In genomic region chr9:133926165-133926856, GRCh38 we compare ENCODE assay signal across 19 cellular contexts.
"Had no signal": no experiment of that assay in that cellular context is flagged by ENCODE, and none has a peak within 500 bp of the region (broad histone marks: within the 10 kb centered on the region; RNA-seq: fewer than 3 reads in every experiment).

No MANE protein-coding gene starts in this region.

- H3K27me3 ChIP-seq: esophagus squamous epithelium, neural progenitor cell had no signal

- FAIRE-seq: TTC549 had no signal

- H3K36me3 ChIP-seq: esophagus squamous epithelium, neural progenitor cell, thoracic aorta had no signal

- H3K4me3 ChIP-seq: esophagus squamous epithelium, mucosa of descending colon, neural progenitor cell, psoas muscle, skin epidermis, thoracic aorta had no signal

- DNase-seq: activated CD4-positive, alpha-beta memory T cell treated with anti-CD3 and anti-CD28 coated beads, Interleukin-2, amount 10 ng/mL, durations not matched to agents 7 days and 5 days; activated CD4-positive, alpha-beta T cell treated with anti-CD3 and anti-CD28 coated beads for 48 hours; activated CD4-positive, CD25-positive, alpha-beta regulatory T cell; activated CD8-positive, alpha-beta memory T cell treated with anti-CD3 and anti-CD28 coated beads, Interleukin-2, amount 10 ng/mL, durations not matched to agents 7 days and 5 days; activated naive CD8-positive, alpha-beta T cell treated with anti-CD3 and anti-CD28 coated beads for 36 hours; amniotic stem cell; dermis blood vessel endothelial cell; effector memory CD4-positive, alpha-beta T cell; esophagus squamous epithelium; mesenchymal stem cell; mucosa of descending colon; naive thymus-derived CD4-positive, alpha-beta T cell; psoas muscle had no signal

- H3K27me3 Mint-ChIP-seq: activated CD4-positive, alpha-beta memory T cell treated with anti-CD3 and anti-CD28 coated beads, Interleukin-2, amount 10 ng/mL, durations not matched to agents 7 days and 5 days; activated CD8-positive, alpha-beta memory T cell treated with anti-CD3 and anti-CD28 coated beads, Interleukin-2, amount 10 ng/mL, durations not matched to agents 7 days and 5 days; activated naive CD8-positive, alpha-beta T cell treated with anti-CD3 and anti-CD28 coated beads for 36 hours; naive thymus-derived CD4-positive, alpha-beta T cell had no signal

- H2AFZ ChIP-seq: neural progenitor cell had no signal

- H3K4me2 ChIP-seq: neural progenitor cell had no signal

- H3K4me3 Mint-ChIP-seq: activated CD4-positive, alpha-beta memory T cell treated with anti-CD3 and anti-CD28 coated beads, Interleukin-2, amount 10 ng/mL, durations not matched to agents 7 days and 5 days; activated CD8-positive, alpha-beta memory T cell treated with anti-CD3 and anti-CD28 coated beads, Interleukin-2, amount 10 ng/mL, durations not matched to agents 7 days and 5 days; activated naive CD8-positive, alpha-beta T cell treated with anti-CD3 and anti-CD28 coated beads for 36 hours; naive thymus-derived CD4-positive, alpha-beta T cell; neural progenitor cell; T-helper 2 cell treated with Interferon-gamma antibody and Interleukin-4, amounts not matched to agents 5 μg/mL and 100 μg/mL, for 36 hours had no signal

- ATAC-seq: activated CD8-positive, alpha-beta memory T cell treated with anti-CD3 and anti-CD28 coated beads, Interleukin-2, amount 10 ng/mL, durations not matched to agents 7 days and 5 days; mucosa of descending colon; naive thymus-derived CD4-positive, alpha-beta T cell; psoas muscle; right cardiac atrium had no signal

- H3K27ac Mint-ChIP-seq: activated CD4-positive, alpha-beta memory T cell treated with anti-CD3 and anti-CD28 coated beads, Interleukin-2, amount 10 ng/mL, durations not matched to agents 7 days and 5 days; activated CD8-positive, alpha-beta memory T cell treated with anti-CD3 and anti-CD28 coated beads, Interleukin-2, amount 10 ng/mL, durations not matched to agents 7 days and 5 days; activated naive CD8-positive, alpha-beta T cell treated with anti-CD3 and anti-CD28 coated beads for 36 hours; T-helper 2 cell treated with Interferon-gamma antibody and Interleukin-4, amounts not matched to agents 5 μg/mL and 100 μg/mL, for 36 hours had no signal

- H3K9me3 ChIP-seq: esophagus squamous epithelium, mucosa of descending colon, psoas muscle, thoracic aorta had no signal

- H3K4me1 Mint-ChIP-seq: activated CD4-positive, alpha-beta memory T cell treated with anti-CD3 and anti-CD28 coated beads, Interleukin-2, amount 10 ng/mL, durations not matched to agents 7 days and 5 days; activated CD8-positive, alpha-beta memory T cell treated with anti-CD3 and anti-CD28 coated beads, Interleukin-2, amount 10 ng/mL, durations not matched to agents 7 days and 5 days; activated naive CD8-positive, alpha-beta T cell treated with anti-CD3 and anti-CD28 coated beads for 36 hours had no signal

- H3K9me3 Mint-ChIP-seq: activated CD4-positive, alpha-beta memory T cell treated with anti-CD3 and anti-CD28 coated beads, Interleukin-2, amount 10 ng/mL, durations not matched to agents 7 days and 5 days; activated naive CD8-positive, alpha-beta T cell treated with anti-CD3 and anti-CD28 coated beads for 36 hours; naive thymus-derived CD4-positive, alpha-beta T cell; neural progenitor cell; T-helper 2 cell treated with Interferon-gamma antibody and Interleukin-4, amounts not matched to agents 5 μg/mL and 100 μg/mL, for 36 hours had no signal

- H3K9ac ChIP-seq: neural progenitor cell had no signal

- H3K27ac ChIP-seq: esophagus squamous epithelium, neural progenitor cell, psoas muscle, skin epidermis, thoracic aorta had no signal

- H3K4me1 ChIP-seq: esophagus squamous epithelium, psoas muscle had no signal

- H3K36me3 Mint-ChIP-seq: activated CD8-positive, alpha-beta memory T cell treated with anti-CD3 and anti-CD28 coated beads, Interleukin-2, amount 10 ng/mL, durations not matched to agents 7 days and 5 days; activated naive CD8-positive, alpha-beta T cell treated with anti-CD3 and anti-CD28 coated beads for 36 hours; naive thymus-derived CD4-positive, alpha-beta T cell had no signal
